In genomic region chr2:157413342-157414035, GRCh38 we compare ENCODE assay signal across 8 cellular contexts. TPM values are rescaled to one million over a fixed set of nuclear protein-coding genes. Genes with fewer than 3 reads are reported as not detected.
DNase-seq lines count a peak whose midpoint lies in the region; ATAC-seq, FAIRE-seq and TF ChIP-seq lines count a peak whose summit lies in the region.

No MANE protein-coding gene starts in this region.

- H2BK5ac ChIP-seq in mesendoderm (ENCODE audit: low read length), result no peak overlapping the region

- H3K23ac ChIP-seq in mesendoderm (ENCODE audit: low read length), result no peak overlapping the region

- H3K4me2 ChIP-seq in mesendoderm (ENCODE audit: low read length), result no peak overlapping the region
- H3K4me2 ChIP-seq in mammary epithelial cell (ENCODE audit: insufficient read depth, low read depth, low read length), result no peak overlapping the region

- H3K4me1 ChIP-seq in mesendoderm (ENCODE audit: control insufficient read depth, low read depth, low read length) (no peaks in the 10 kb centered on the region), mammary epithelial cell (ENCODE audit: insufficient read depth, low read length) (no peaks in the 10 kb centered on the region)

- FAIRE-seq in GM19239 (lab: Jason Lieb, UNC), result no peak

- TF ChIP-seq CTCF in coronary artery (IDR thresholded peaks at IDR 0.05), result no peak
- TF ChIP-seq CTCF in mammary epithelial cell (conservative IDR thresholded peaks at IDR 0.05 in 1 of 2, IDR thresholded peaks at IDR 0.05 in 1 of 2; ENCODE audit: extremely low read depth in 1 of 2, insufficient read depth in 1 of 2, low read depth in 1 of 2, low read length in 2 of 2), result no peak

- H3K79me1 ChIP-seq in mesendoderm (ENCODE audit: low read length), result no peaks in the 10 kb centered on the region

- H2BK15ac ChIP-seq in mesendoderm (replicated peaks; ENCODE audit: low read depth), result no peak overlapping the region

- H4K5ac ChIP-seq in mesendoderm (ENCODE audit: low read length), result no peak overlapping the region

- no peak overlapping the region for H4K8ac ChIP-seq in mesendoderm (ENCODE audit: low read depth, low read length)

- H3K4me3 ChIP-seq in mesendoderm (ENCODE audit: low read length), result no peak overlapping the region
- H3K4me3 ChIP-seq in coronary artery, result no peak overlapping the region
- H3K4me3 ChIP-seq in mammary epithelial cell (replicated peaks in 1 of 3; ENCODE audit: insufficient read depth in 1 of 3, low read depth in 2 of 3, low read length in 3 of 3), result no peak overlapping the region

- no TSS peak for BruUV-seq in mammary epithelial cell (replicated peaks; lab: Mats Ljungman, UMichigan)

- H3K9ac ChIP-seq in mesendoderm (ENCODE audit: low read length), result no peak overlapping the region
- H3K9ac ChIP-seq in mammary epithelial cell (ENCODE audit: insufficient read depth, low read length), result no peak overlapping the region

- H3K36me3 ChIP-seq in mesendoderm (ENCODE audit: control insufficient read depth, insufficient read depth, low read length) (no peaks in the 10 kb centered on the region), mammary epithelial cell (ENCODE audit: insufficient read depth, low read length) (no peaks in the 10 kb centered on the region)

- H3K9me3 ChIP-seq in mammary epithelial cell (replicated peaks; ENCODE audit: insufficient read depth, low read length), result no peaks in the 10 kb centered on the region

- H3K79me2 ChIP-seq in mesendoderm (ENCODE audit: control insufficient read depth, insufficient read depth, low read length), result no peaks in the 10 kb centered on the region
- no peaks in the 10 kb centered on the region for H3K79me2 ChIP-seq in mammary epithelial cell (ENCODE audit: insufficient read depth, low read length)

- H3K18ac ChIP-seq in mesendoderm (ENCODE audit: low read length), result no peak overlapping the region

- ATAC-seq in HG02973 (IDR thresholded peaks at IDR 0.05; ENCODE audit: unreplicated experiment), result peak; percentile 85

- no peak overlapping the region for H3K4ac ChIP-seq in mesendoderm (ENCODE audit: low read depth, low read length)

- H3K27me3 ChIP-seq in mesendoderm (ENCODE audit: insufficient read depth, low read length, poor library complexity), result no peaks in the 10 kb centered on the region
- H3K27me3 ChIP-seq in mammary epithelial cell (ENCODE audit: insufficient read depth, low read length), result peaks cover 2% of the 10 kb centered on the region

- no peak overlapping the region for H3K56ac ChIP-seq in mesendoderm (ENCODE audit: low read length)

- WGBS in mesendoderm (ENCODE audit: extremely low coverage, insufficient coverage, low lambda C conversion rate), result no CpG with 5 or more reads among the region's 4 CpGs
- WGBS in mammary epithelial cell (ENCODE audit: low coverage, missing lambda C conversion rate), result 22% methylated on average over 4 of the region's 4 CpGs

- in situ Hi-C loops in mammary epithelial cell (cut with MboI; ENCODE audit: low sequenced_read_pairs in 2 of 2), result no loop called here

- dilution Hi-C loops in mammary epithelial cell (cut with HindIII; ENCODE audit: low sequenced_read_pairs), result no loop called here

- DNase-seq in GM19239 (ENCODE audit: insufficient read length, low spot score), result peak; percentile 16
- DNase-seq in activated CD8-positive, alpha-beta memory T cell treated with anti-CD3 and anti-CD28 coated beads, Interleukin-2, amount 50 U/mL, for 4 hours, result peak; percentile 44
- DNase-seq in stimulated activated CD4-positive, alpha-beta T cell treated with anti-CD3 and anti-CD28 coated beads, Interleukin-4, amount 100 ng/mL, for 24 hours, result peak; percentile 72
- no peak for DNase-seq in mesendoderm
- no peak for DNase-seq in NCI-H2081 (lab: John Stamatoyannopoulos, UW)
- no peak for DNase-seq in coronary artery (ENCODE audit: low spot score)
- DNase-seq in mammary epithelial cell, result no peak

- no peaks in the 10 kb centered on the region for H4K20me1 ChIP-seq in mammary epithelial cell (ENCODE audit: insufficient read depth, low read length)

- intact Hi-C loops in mammary epithelial cell (cut with micrococcal nuclease), result no loop called here

- CTCF ChIA-PET in mammary epithelial cell (lab: Charles Lee; ENCODE audit: low non-redundant PET), result no interaction called here

- no peak overlapping the region for H3K27ac ChIP-seq in mesendoderm (ENCODE audit: low read depth, low read length)
- no peak overlapping the region for H3K27ac ChIP-seq in coronary artery
- no peak overlapping the region for H3K27ac ChIP-seq in mammary epithelial cell (ENCODE audit: insufficient read depth, low read depth, low read length)

- H2BK120ac ChIP-seq in mesendoderm (ENCODE audit: low read depth, low read length), result no peak overlapping the region

- H2AFZ ChIP-seq in mammary epithelial cell (ENCODE audit: low read depth, low read length), result no peak overlapping the region

- no peak overlapping the region for H2AK5ac ChIP-seq in mesendoderm (ENCODE audit: low read length)

RNA-seq across cellular contexts. Expression of gene CYTIP, which starts 30.4 kb away (rescaled TPM):
- polyA plus RNA-seq in mesendoderm (2013, experiment 1 of 2), result 0.20 TPM
- polyA plus RNA-seq in mesendoderm (2013, experiment 2 of 2), result 0.10 TPM
- not detected for total RNA-seq in mammary epithelial cell
- not detected for polyA plus RNA-seq in mammary epithelial cell
- not detected for polyA minus RNA-seq in mammary epithelial cell

Comparison
In these comparisons a context has a peak if more than half of its experiments do, and no peak if none do; other contexts are left out.
1. DNase-seq: peak in GM19239 (single experiment), activated CD8-positive, alpha-beta memory T cell treated with anti-CD3 and anti-CD28 coated beads, Interleukin-2, amount 50 U/mL, for 4 hours (single experiment) and stimulated activated CD4-positive, alpha-beta T cell treated with anti-CD3 and anti-CD28 coated beads, Interleukin-4, amount 100 ng/mL, for 24 hours (single experiment); none in mesendoderm (single experiment), NCI-H2081 (0 of 2), coronary artery (single experiment) and mammary epithelial cell (single experiment).